Comparison of ENCODE assay signal across 8 cellular contexts in the genomic region with DNA sequence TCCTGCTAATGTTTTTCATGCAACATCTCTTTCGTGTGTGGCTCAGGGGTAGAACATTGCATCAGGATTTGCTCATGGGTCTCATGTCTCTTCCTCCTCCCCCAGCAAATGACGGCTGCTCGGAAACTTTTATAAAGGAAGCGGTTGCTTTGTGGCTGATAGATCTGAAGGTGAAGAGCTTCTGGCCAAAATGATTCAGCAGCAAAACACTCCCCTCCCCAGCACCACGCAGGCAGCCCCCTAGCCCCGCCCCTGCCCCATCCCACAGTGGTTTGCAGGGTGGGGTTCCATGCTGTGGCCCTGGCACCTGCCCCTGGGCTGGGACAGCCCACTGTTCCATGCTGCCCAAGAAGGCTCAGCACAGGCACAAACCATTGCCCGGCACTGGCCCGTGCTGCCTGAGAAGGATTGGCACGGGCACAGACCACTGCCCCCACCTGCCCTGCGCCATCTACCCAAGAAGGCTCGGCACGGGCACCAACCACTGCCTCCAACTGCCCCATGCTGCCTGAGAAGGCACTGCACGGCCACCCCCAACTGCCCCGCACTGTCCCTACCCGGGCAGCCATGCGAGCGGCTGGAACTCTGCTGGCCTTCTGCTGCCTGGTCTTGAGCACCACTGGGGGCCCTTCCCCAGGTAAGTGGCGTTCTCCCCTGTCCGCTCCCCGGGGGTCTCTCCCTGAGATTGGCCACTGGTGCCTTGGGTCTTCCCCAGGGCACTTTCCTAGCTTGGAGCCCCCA. TPM values are rescaled to one million over a fixed set of nuclear protein-coding genes. Genes with fewer than 3 reads are reported as not detected.
DNase-seq lines count a peak whose midpoint lies in the region; ATAC-seq and FAIRE-seq lines count a peak whose summit lies in the region.

A gene with protein sequence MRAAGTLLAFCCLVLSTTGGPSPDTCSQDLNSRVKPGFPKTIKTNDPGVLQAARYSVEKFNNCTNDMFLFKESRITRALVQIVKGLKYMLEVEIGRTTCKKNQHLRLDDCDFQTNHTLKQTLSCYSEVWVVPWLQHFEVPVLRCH (plus strand): TSS at position 331 of the 741 bp plus-strand sequence. CDS start 237 bp downstream, at position 568.

- H3K36me3 ChIP-seq in trophoblast cell (ENCODE audit: control insufficient read depth in 1 of 2, insufficient read depth in 2 of 2, low read length in 2 of 2), result no peaks in the 10 kb centered on the region

- no peak within 1 kb of the TSS for H4K12ac ChIP-seq in trophoblast cell (ENCODE audit: low read depth, low read length)

- POLR2A ChIA-PET in T-cell (lab: Charles Lee), result interaction anchor here in 1 of 2 donors (1.6 kb wide), 1 partner anchor 12 kb away, joined by 5 read pairs; no protein-coding TSS in a partner anchor

- no peak within 1 kb of the TSS for H3K27ac ChIP-seq in trophoblast cell (ENCODE audit: low read depth, low read length)

- no peak within 1 kb of the TSS for H3K4me2 ChIP-seq in trophoblast cell (ENCODE audit: low read length)

- peak within 1 kb of the TSS; percentile 22 for H3K14ac ChIP-seq in trophoblast cell (ENCODE audit: low read length)

- DNase-seq in T-cell (peak; percentile 64 to 91 (median 83)), trophoblast cell (peak in 1 of 2 donors; percentile 12), urothelium cell line (ENCODE audit: low spot score) (peak; percentile 80), amygdala (lab: John Stamatoyannopoulos, UW) (no peak), DMS53 treated with DMSO at 0.1 percent for 48 hours (lab: John Stamatoyannopoulos, UW; ENCODE audit: unreplicated experiment) (no peak)
- DNase-seq in activated naive CD4-positive, alpha-beta T cell treated with anti-CD3 and anti-CD28 coated beads for 36 hours, result peak; percentile 94

- no peak within 1 kb of the TSS for H3K4me3 ChIP-seq in trophoblast cell (ENCODE audit: low read depth, low read length)

- H2BK120ac ChIP-seq in trophoblast cell (ENCODE audit: insufficient read depth, low read length, poor library complexity), result peak within 1 kb of the TSS; percentile 57

- peaks cover 23% of the 10 kb centered on the region for H3K36me3 Mint-ChIP-seq in T-cell
- peaks cover 40% of the 10 kb centered on the region for H3K36me3 Mint-ChIP-seq in activated naive CD4-positive, alpha-beta T cell treated with anti-CD3 and anti-CD28 coated beads for 36 hours (ENCODE audit: low read depth)

- H3K4ac ChIP-seq in trophoblast cell (ENCODE audit: low read depth, low read length), result no peak within 1 kb of the TSS

- H4K8ac ChIP-seq in trophoblast cell (ENCODE audit: low read depth, low read length), result no peak within 1 kb of the TSS

- no peak within 1 kb of the TSS for H2AK5ac ChIP-seq in trophoblast cell (ENCODE audit: low read length)

- intact Hi-C loops in activated naive CD4-positive, alpha-beta T cell treated with anti-CD3 and anti-CD28 coated beads for 36 hours (cut with micrococcal nuclease), result loop anchor here (1.0 to 10.0 kb wide), 8 partner anchors 17 to 1592 kb away; a partner anchor contains a TSS

- no peak within 1 kb of the TSS for H3K23ac ChIP-seq in trophoblast cell (ENCODE audit: low read length)

- H3K4me1 ChIP-seq in trophoblast cell (ENCODE audit: control insufficient read depth in 1 of 2, insufficient read depth in 2 of 2, low read length in 2 of 2), result peaks cover 13 to 14% of the 10 kb centered on the region in 2 experiments

- H3K18ac ChIP-seq in trophoblast cell (ENCODE audit: low read length), result no peak within 1 kb of the TSS

- peaks cover 15 to 28% (median 19%) of the 10 kb centered on the region in 3 donors for H3K9me3 Mint-ChIP-seq in T-cell
- H3K9me3 Mint-ChIP-seq in activated naive CD4-positive, alpha-beta T cell treated with anti-CD3 and anti-CD28 coated beads for 36 hours, result peaks cover 34% of the 10 kb centered on the region

- no peaks in the 10 kb centered on the region for H3K27me3 Mint-ChIP-seq in T-cell
- no peaks in the 10 kb centered on the region for H3K27me3 Mint-ChIP-seq in activated naive CD4-positive, alpha-beta T cell treated with anti-CD3 and anti-CD28 coated beads for 36 hours (ENCODE audit: low read depth)

- H3K79me1 ChIP-seq in trophoblast cell (ENCODE audit: low read length), result no peaks in the 10 kb centered on the region

- WGBS in trophoblast cell (ENCODE audit: extremely low coverage, insufficient coverage, insufficient read length), result no CpG with 5 or more reads among the region's 20 CpGs

- peaks cover 2% of the 10 kb centered on the region for H3K9me3 ChIP-seq in trophoblast cell (ENCODE audit: insufficient read depth, low read depth, low read length)

- no peaks in the 10 kb centered on the region for H3K79me2 ChIP-seq in trophoblast cell (ENCODE audit: control insufficient read depth, insufficient read depth, low read length, poor library complexity)

- H2AFZ ChIP-seq in trophoblast cell (ENCODE audit: insufficient read depth, low read length, poor library complexity), result no peak within 1 kb of the TSS

- H3K9ac ChIP-seq in trophoblast cell (ENCODE audit: low read length), result no peak within 1 kb of the TSS

- no peak within 1 kb of the TSS for H2BK12ac ChIP-seq in trophoblast cell (ENCODE audit: low read length)

- H2BK5ac ChIP-seq in trophoblast cell (ENCODE audit: low read depth, low read length, poor library complexity), result no peak within 1 kb of the TSS

- H3K4me1 Mint-ChIP-seq in T-cell, result peaks cover 43 to 69% (median 51%) of the 10 kb centered on the region in 3 donors
- H3K4me1 Mint-ChIP-seq in activated naive CD4-positive, alpha-beta T cell treated with anti-CD3 and anti-CD28 coated beads for 36 hours (ENCODE audit: low read depth), result peaks cover 40% of the 10 kb centered on the region

- no peak for FAIRE-seq in urothelium cell line (lab: Jason Lieb, UNC)

- peak within 1 kb of the TSS; percentile 69 to 85 (median 80) for H3K4me3 Mint-ChIP-seq in T-cell
- peak within 1 kb of the TSS; percentile 72 for H3K4me3 Mint-ChIP-seq in activated naive CD4-positive, alpha-beta T cell treated with anti-CD3 and anti-CD28 coated beads for 36 hours

- peak; percentile 47 for ATAC-seq in GM21576 (IDR thresholded peaks at IDR 0.05; ENCODE audit: unreplicated experiment)
- peak; percentile 89 to 95 (median 92) for ATAC-seq in T-cell (replicated peaks in 1 of 4)
- ATAC-seq in HG03039 (IDR thresholded peaks at IDR 0.05; ENCODE audit: unreplicated experiment), result no peak

- CTCF ChIA-PET in T-cell (lab: Charles Lee), result interaction anchor here in 1 of 2 donors (0.5 to 1.0 kb wide), 3 partner anchors 12 to 739 kb away, joined by 3 to 10 read pairs (median 5); no protein-coding TSS in a partner anchor
- CTCF ChIA-PET in activated naive CD4-positive, alpha-beta T cell treated with anti-CD3 and anti-CD28 coated beads for 36 hours (lab: Charles Lee), result interaction anchor here (1.5 kb wide), 1 partner anchor 18 kb away, joined by 5 read pairs; no protein-coding TSS in a partner anchor

- no peaks in the 10 kb centered on the region for H3K27me3 ChIP-seq in trophoblast cell (ENCODE audit: insufficient read depth, low read length)

- H4K91ac ChIP-seq in trophoblast cell (ENCODE audit: low read depth, low read length), result no peak within 1 kb of the TSS

- peak within 1 kb of the TSS; percentile 87 to 93 for H3K27ac Mint-ChIP-seq in T-cell
- H3K27ac Mint-ChIP-seq in activated naive CD4-positive, alpha-beta T cell treated with anti-CD3 and anti-CD28 coated beads for 36 hours, result peak within 1 kb of the TSS; percentile 96

RNA-seq across cellular contexts. Expression of the gene that starts here (rescaled TPM):
- 10 to 100 TPM; 22.8 to 92.0 (median 46.2) TPM for total RNA-seq in T-cell
- total RNA-seq in activated naive CD4-positive, alpha-beta T cell treated with anti-CD3 and anti-CD28 coated beads for 36 hours, result 10 to 100 TPM; 37.8 to 43.1 TPM
- polyA plus RNA-seq in trophoblast cell (2013), result 0.74 and 0.86 TPM in 2 replicates

Comparison
In these comparisons a context has a peak if more than half of its experiments do, and no peak if none do; other contexts are left out.
1. DNase-seq: peak in T-cell (34 of 34), activated naive CD4-positive, alpha-beta T cell treated with anti-CD3 and anti-CD28 coated beads for 36 hours (single experiment) and urothelium cell line (single experiment); none in amygdala (0 of 56) and DMS53 treated with DMSO at 0.1 percent for 48 hours (single experiment).